In genomic region chr3:51982838-51983577, GRCh38 we compare ENCODE assay signal across 8 cellular contexts. TPM values are rescaled to one million over a fixed set of nuclear protein-coding genes. Genes with fewer than 3 reads are reported as not detected.
DNase-seq lines count a peak whose midpoint lies in the region; ATAC-seq and TF ChIP-seq lines count a peak whose summit lies in the region.

Gene ACY1, plus strand, starts transcription at chr3:51983535. Its CDS starts 530 bp downstream, at chr3:51984065.

- intact Hi-C loops in activated T-helper 2 cell treated with anti-CD3 and anti-CD28 coated beads, Interferon-gamma antibody, Interleukin-2, Interleukin-4, amounts not matched to agents 10 μg/mL and 5 μg/mL and 100 μg/mL, durations not matched to agents 14 hours and 24 hours and 36 hours (cut with micrococcal nuclease) = loop anchor here (1.0 kb wide), 3 partner anchors 8 to 41 kb away; partner anchors contain the start of genes ABHD14A, PARP3 and RPL29

- DNase-seq in CD1c-positive myeloid dendritic cell (ENCODE audit: extremely low spot score) (peak; percentile 92), RPMI7951 (ENCODE audit: low read depth) (peak; percentile 88), fibroblast of peridontal ligament (ENCODE audit: extremely low read depth) (peak; percentile 76)
- peak; percentile 73 for DNase-seq in activated T-helper 2 cell treated with anti-CD3 and anti-CD28 coated beads, Interferon-gamma antibody, Interleukin-2, Interleukin-4, amounts not matched to agents 10 μg/mL and 5 μg/mL and 100 μg/mL, durations not matched to agents 14 hours and 24 hours and 36 hours (ENCODE audit: low spot score)
- peak; percentile 90 for DNase-seq in natural killer cell treated with Interleukin-12 subunit alpha and Interleukin-12 subunit beta and Interleukin-15 and Interleukin-18, amount 100 ng/mL, for 72 hours (ENCODE audit: low spot score)
- DNase-seq in stimulated activated naive CD8-positive, alpha-beta T cell treated with anti-CD3 and anti-CD28 coated beads, Interleukin-15, Interleukin-2, amounts not matched to agents 100 U/mL and 50 U/mL, for 24 hours = peak; percentile 89

- peak within 1 kb of the TSS; percentile 94 for H3K4me3 Mint-ChIP-seq in activated T-helper 2 cell treated with anti-CD3 and anti-CD28 coated beads, Interferon-gamma antibody, Interleukin-2, Interleukin-4, amounts not matched to agents 10 μg/mL and 5 μg/mL and 100 μg/mL, durations not matched to agents 14 hours and 24 hours and 36 hours (ENCODE audit: low read depth)
- H3K4me3 Mint-ChIP-seq in natural killer cell treated with Interleukin-12 subunit alpha and Interleukin-12 subunit beta and Interleukin-15 and Interleukin-18, amount 100 ng/mL, for 72 hours = peak within 1 kb of the TSS; percentile 99

- peak; percentile 80 for TF ChIP-seq POLR2A in GM19193 (IDR thresholded peaks at IDR 0.05; ENCODE audit: extremely low read depth, insufficient read depth, insufficient read length)

- H3K9me3 Mint-ChIP-seq in activated T-helper 2 cell treated with anti-CD3 and anti-CD28 coated beads, Interferon-gamma antibody, Interleukin-2, Interleukin-4, amounts not matched to agents 10 μg/mL and 5 μg/mL and 100 μg/mL, durations not matched to agents 14 hours and 24 hours and 36 hours = no peaks in the 10 kb centered on the region
- no peaks in the 10 kb centered on the region for H3K9me3 Mint-ChIP-seq in natural killer cell treated with Interleukin-12 subunit alpha and Interleukin-12 subunit beta and Interleukin-15 and Interleukin-18, amount 100 ng/mL, for 72 hours

- H3K27me3 Mint-ChIP-seq in activated T-helper 2 cell treated with anti-CD3 and anti-CD28 coated beads, Interferon-gamma antibody, Interleukin-2, Interleukin-4, amounts not matched to agents 10 μg/mL and 5 μg/mL and 100 μg/mL, durations not matched to agents 14 hours and 24 hours and 36 hours (ENCODE audit: low read depth) = no peaks in the 10 kb centered on the region
- no peaks in the 10 kb centered on the region for H3K27me3 Mint-ChIP-seq in natural killer cell treated with Interleukin-12 subunit alpha and Interleukin-12 subunit beta and Interleukin-15 and Interleukin-18, amount 100 ng/mL, for 72 hours

- H3K27ac Mint-ChIP-seq in activated T-helper 2 cell treated with anti-CD3 and anti-CD28 coated beads, Interferon-gamma antibody, Interleukin-2, Interleukin-4, amounts not matched to agents 10 μg/mL and 5 μg/mL and 100 μg/mL, durations not matched to agents 14 hours and 24 hours and 36 hours = peak within 1 kb of the TSS; percentile 94
- H3K27ac Mint-ChIP-seq in natural killer cell treated with Interleukin-12 subunit alpha and Interleukin-12 subunit beta and Interleukin-15 and Interleukin-18, amount 100 ng/mL, for 72 hours = peak within 1 kb of the TSS; percentile 97

- peaks cover 14% of the 10 kb centered on the region for H3K4me1 Mint-ChIP-seq in activated T-helper 2 cell treated with anti-CD3 and anti-CD28 coated beads, Interferon-gamma antibody, Interleukin-2, Interleukin-4, amounts not matched to agents 10 μg/mL and 5 μg/mL and 100 μg/mL, durations not matched to agents 14 hours and 24 hours and 36 hours (ENCODE audit: low read depth)
- H3K4me1 Mint-ChIP-seq in natural killer cell treated with Interleukin-12 subunit alpha and Interleukin-12 subunit beta and Interleukin-15 and Interleukin-18, amount 100 ng/mL, for 72 hours (ENCODE audit: low read depth in 2 of 2) = peaks cover 19 to 23% of the 10 kb centered on the region in 2 donors

- ATAC-seq in HG03378 (IDR thresholded peaks at IDR 0.05; ENCODE audit: unreplicated experiment) = peak; percentile 44
- ATAC-seq in natural killer cell treated with Interleukin-12 subunit alpha and Interleukin-12 subunit beta and Interleukin-15 and Interleukin-18, amount 100 ng/mL, for 72 hours = peak; percentile 93 to 94
- ATAC-seq in stimulated activated naive CD8-positive, alpha-beta T cell treated with anti-CD3 and anti-CD28 coated beads, Interleukin-15, Interleukin-2, amounts not matched to agents 100 U/mL and 50 U/mL, for 24 hours = peak; percentile 94

- H3K36me3 Mint-ChIP-seq in activated T-helper 2 cell treated with anti-CD3 and anti-CD28 coated beads, Interferon-gamma antibody, Interleukin-2, Interleukin-4, amounts not matched to agents 10 μg/mL and 5 μg/mL and 100 μg/mL, durations not matched to agents 14 hours and 24 hours and 36 hours (ENCODE audit: low read depth) = peaks cover 9% of the 10 kb centered on the region
- no peaks in the 10 kb centered on the region for H3K36me3 Mint-ChIP-seq in natural killer cell treated with Interleukin-12 subunit alpha and Interleukin-12 subunit beta and Interleukin-15 and Interleukin-18, amount 100 ng/mL, for 72 hours

RNA-seq across cellular contexts. Expression of gene ACY1, which starts in this region (rescaled TPM):
- total RNA-seq in RPMI7951 (2014; rRNA removed; shearing (Covaris generic)) = 50.0 and 55.1 TPM in 2 replicates
- total RNA-seq in activated T-helper 2 cell treated with anti-CD3 and anti-CD28 coated beads, Interferon-gamma antibody, Interleukin-2, Interleukin-4, amounts not matched to agents 10 μg/mL and 5 μg/mL and 100 μg/mL, durations not matched to agents 14 hours and 24 hours and 36 hours = 62.8 and 64.6 TPM in 2 replicates
- 10 to 100 TPM; 22.4 to 42.6 TPM for total RNA-seq in natural killer cell treated with Interleukin-12 subunit alpha and Interleukin-12 subunit beta and Interleukin-15 and Interleukin-18, amount 100 ng/mL, for 72 hours

Comparison
In these comparisons a context has a peak if more than half of its experiments do, and no peak if none do; other contexts are left out.
1. Peak in every context shown above with its lines: DNase-seq and ATAC-seq.
2. ATAC-seq: peak in every context shown above with its lines; median percentile 94 in stimulated activated naive CD8-positive, alpha-beta T cell treated with anti-CD3 and anti-CD28 coated beads, Interleukin-15, Interleukin-2, amounts not matched to agents 100 U/mL and 50 U/mL, for 24 hours; 94 in natural killer cell treated with Interleukin-12 subunit alpha and Interleukin-12 subunit beta and Interleukin-15 and Interleukin-18, amount 100 ng/mL, for 72 hours; 44 in HG03378.